Comparison of ENCODE assay signal across 1 cellular context in genomic region chr17:57900991-57901743, GRCh38.
A peak's percentile ranks its signal among the peaks of the same experiment; 100 is the strongest.
TF ChIP-seq lines count a peak whose summit lies in the region.

No MANE protein-coding gene starts in this region.

TF ChIP-seq in HepG2, 621 proteins besides CTCF, POLR2A, EP300 and RAD21 (continued from another document):
- no peak for TF ChIP-seq ZXDC (CRISPR knock-in tag; IDR thresholded peaks at IDR 0.05)
- TF ChIP-seq SAP130 (CRISPR knock-in tag; IDR thresholded peaks at IDR 0.05; ENCODE audit: low read depth) = peak; percentile 38; the same call in 1 of the 2 replicates
- TF ChIP-seq HNRNPLL (IDR thresholded peaks at IDR 0.05; ENCODE audit: low read depth, low read length, poor library complexity, severe bottlenecking) = no peak
- 0 out of 2 replicates have a peak, but pooled peaks have one; percentile 46 for TF ChIP-seq ZNF44 (CRISPR knock-in tag; IDR thresholded peaks at IDR 0.05)
- TF ChIP-seq SOX6 (IDR thresholded peaks at IDR 0.05) = no peak
- TF ChIP-seq SOX6 (CRISPR knock-in tag; IDR thresholded peaks at IDR 0.05) = peak; percentile 61
- TF ChIP-seq PITX1 (CRISPR knock-in tag; IDR thresholded peaks at IDR 0.05) = peak; percentile 42; the same call in 1 of the 2 replicates
- no peak for TF ChIP-seq SOX13 (IDR thresholded peaks at IDR 0.05)
- peak in 1 of 2 experiments; percentile 54; a peak in 1 of 4 replicates for TF ChIP-seq SOX13 (CRISPR knock-in tag; conservative IDR thresholded peaks at IDR 0.05 in 1 of 2, IDR thresholded peaks at IDR 0.05 in 1 of 2)
- TF ChIP-seq, protein P1, sequence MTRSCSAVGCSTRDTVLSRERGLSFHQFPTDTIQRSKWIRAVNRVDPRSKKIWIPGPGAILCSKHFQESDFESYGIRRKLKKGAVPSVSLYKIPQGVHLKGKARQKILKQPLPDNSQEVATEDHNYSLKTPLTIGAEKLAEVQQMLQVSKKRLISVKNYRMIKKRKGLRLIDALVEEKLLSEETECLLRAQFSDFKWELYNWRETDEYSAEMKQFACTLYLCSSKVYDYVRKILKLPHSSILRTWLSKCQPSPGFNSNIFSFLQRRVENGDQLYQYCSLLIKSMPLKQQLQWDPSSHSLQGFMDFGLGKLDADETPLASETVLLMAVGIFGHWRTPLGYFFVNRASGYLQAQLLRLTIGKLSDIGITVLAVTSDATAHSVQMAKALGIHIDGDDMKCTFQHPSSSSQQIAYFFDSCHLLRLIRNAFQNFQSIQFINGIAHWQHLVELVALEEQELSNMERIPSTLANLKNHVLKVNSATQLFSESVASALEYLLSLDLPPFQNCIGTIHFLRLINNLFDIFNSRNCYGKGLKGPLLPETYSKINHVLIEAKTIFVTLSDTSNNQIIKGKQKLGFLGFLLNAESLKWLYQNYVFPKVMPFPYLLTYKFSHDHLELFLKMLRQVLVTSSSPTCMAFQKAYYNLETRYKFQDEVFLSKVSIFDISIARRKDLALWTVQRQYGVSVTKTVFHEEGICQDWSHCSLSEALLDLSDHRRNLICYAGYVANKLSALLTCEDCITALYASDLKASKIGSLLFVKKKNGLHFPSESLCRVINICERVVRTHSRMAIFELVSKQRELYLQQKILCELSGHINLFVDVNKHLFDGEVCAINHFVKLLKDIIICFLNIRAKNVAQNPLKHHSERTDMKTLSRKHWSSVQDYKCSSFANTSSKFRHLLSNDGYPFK (CRISPR knock-in tag; IDR thresholded peaks at IDR 0.05; ENCODE audit: borderline replicate concordance) = peak; percentile 15; the same call in 1 of the 2 replicates
- TF ChIP-seq FOSL2 (CRISPR knock-in tag; IDR thresholded peaks at IDR 0.05) = peak; percentile 65
- TF ChIP-seq ZFP90 (CRISPR knock-in tag; IDR thresholded peaks at IDR 0.05; ENCODE audit: borderline replicate concordance) = 0 out of 2 replicates have a peak, but pooled peaks have one; percentile 39
- TF ChIP-seq ZNF629 (CRISPR knock-in tag; conservative IDR thresholded peaks at IDR 0.05) = peak; percentile 86
